In genomic region chr1:19869453-19869852, GRCh38 we compare ENCODE assay signal across 20 cellular contexts. TPM values are rescaled to one million over a fixed set of nuclear protein-coding genes. Genes with fewer than 3 reads are reported as not detected.
"Had no signal": no experiment of that assay in that cellular context is flagged by ENCODE, and none has a peak within 500 bp of the region (broad histone marks: within the 10 kb centered on the region; RNA-seq: fewer than 3 reads in every experiment).

No MANE protein-coding gene starts in this region.

RNA-seq across cellular contexts. Expression of gene PLA2G2E, which starts 54.0 kb away (rescaled TPM):
- total RNA-seq: activated CD4-positive, alpha-beta memory T cell treated with anti-CD3 and anti-CD28 coated beads for 36 hours; activated CD4-positive, alpha-beta T cell treated with anti-CD3 and anti-CD28 coated beads for 36 hours; activated CD4-positive, alpha-beta T cell treated with anti-CD3 and anti-CD28 coated beads, Interleukin-2, amount 10 ng/mL, durations not matched to agents 24 days and 14 days; activated CD8-positive, alpha-beta memory T cell treated with anti-CD3 and anti-CD28 coated beads for 36 hours; activated CD8-positive, alpha-beta memory T cell treated with anti-CD3 and anti-CD28 coated beads, Interleukin-2, amount 10 ng/mL, durations not matched to agents 7 days and 5 days; activated CD8-positive, alpha-beta T cell treated with anti-CD3 and anti-CD28 coated beads, Interleukin-2, amount 10 ng/mL, durations not matched to agents 7 days and 5 days; activated naive CD4-positive, alpha-beta T cell treated with anti-CD3 and anti-CD28 coated beads for 36 hours; activated naive CD8-positive, alpha-beta T cell treated with anti-CD3 and anti-CD28 coated beads for 36 hours; activated T-helper 1 cell treated with anti-CD3 and anti-CD28 coated beads, Interleukin-12 subunit alpha, Interleukin-12 subunit beta, Interleukin-2, Interleukin-4 antibody, amounts not matched to agents 30 ng/mL and 10 ng/mL and 1 ng/mL, durations not matched to agents 14 hours and 24 hours and 36 hours; activated T-helper 2 cell treated with anti-CD3 and anti-CD28 coated beads, Interferon-gamma antibody, Interleukin-2, Interleukin-4, amounts not matched to agents 10 μg/mL and 5 μg/mL and 100 μg/mL, durations not matched to agents 14 hours and 24 hours and 36 hours; adrenal gland; ascending aorta; bronchial epithelial cell; cardiac septum; cerebellum; dermis blood vessel endothelial cell; esophagus muscularis mucosa; fibroblast of lung; frontal cortex; T-helper 1 cell treated with Interleukin-12 subunit alpha and Interleukin-12 subunit beta and Interleukin-4 antibody, amounts not matched to agents 30 ng/mL and 1 ng/mL, for 36 hours had no signal
- polyA plus RNA-seq: adrenal gland, fibroblast of lung had no signal

RNA-seq across cellular contexts. Expression of gene RNF186, which starts 54.4 kb away (rescaled TPM):
- total RNA-seq: activated CD4-positive, alpha-beta memory T cell treated with anti-CD3 and anti-CD28 coated beads for 36 hours; activated CD4-positive, alpha-beta T cell treated with anti-CD3 and anti-CD28 coated beads for 36 hours; activated CD4-positive, alpha-beta T cell treated with anti-CD3 and anti-CD28 coated beads, Interleukin-2, amount 10 ng/mL, durations not matched to agents 24 days and 14 days; activated CD8-positive, alpha-beta memory T cell treated with anti-CD3 and anti-CD28 coated beads for 36 hours; activated CD8-positive, alpha-beta memory T cell treated with anti-CD3 and anti-CD28 coated beads, Interleukin-2, amount 10 ng/mL, durations not matched to agents 7 days and 5 days; activated CD8-positive, alpha-beta T cell treated with anti-CD3 and anti-CD28 coated beads, Interleukin-2, amount 10 ng/mL, durations not matched to agents 7 days and 5 days; activated naive CD4-positive, alpha-beta T cell treated with anti-CD3 and anti-CD28 coated beads for 36 hours; activated naive CD8-positive, alpha-beta T cell treated with anti-CD3 and anti-CD28 coated beads for 36 hours; activated T-helper 1 cell treated with anti-CD3 and anti-CD28 coated beads, Interleukin-12 subunit alpha, Interleukin-12 subunit beta, Interleukin-2, Interleukin-4 antibody, amounts not matched to agents 30 ng/mL and 10 ng/mL and 1 ng/mL, durations not matched to agents 14 hours and 24 hours and 36 hours; activated T-helper 2 cell treated with anti-CD3 and anti-CD28 coated beads, Interferon-gamma antibody, Interleukin-2, Interleukin-4, amounts not matched to agents 10 μg/mL and 5 μg/mL and 100 μg/mL, durations not matched to agents 14 hours and 24 hours and 36 hours; adrenal gland; ascending aorta; bronchial epithelial cell; cardiac septum; cerebellum; dermis blood vessel endothelial cell; esophagus muscularis mucosa; fibroblast of lung; frontal cortex; T-helper 1 cell treated with Interleukin-12 subunit alpha and Interleukin-12 subunit beta and Interleukin-4 antibody, amounts not matched to agents 30 ng/mL and 1 ng/mL, for 36 hours had no signal
- polyA plus RNA-seq: adrenal gland, fibroblast of lung had no signal
